8 cellular contexts compared by ENCODE assay signal in the genomic region with DNA sequence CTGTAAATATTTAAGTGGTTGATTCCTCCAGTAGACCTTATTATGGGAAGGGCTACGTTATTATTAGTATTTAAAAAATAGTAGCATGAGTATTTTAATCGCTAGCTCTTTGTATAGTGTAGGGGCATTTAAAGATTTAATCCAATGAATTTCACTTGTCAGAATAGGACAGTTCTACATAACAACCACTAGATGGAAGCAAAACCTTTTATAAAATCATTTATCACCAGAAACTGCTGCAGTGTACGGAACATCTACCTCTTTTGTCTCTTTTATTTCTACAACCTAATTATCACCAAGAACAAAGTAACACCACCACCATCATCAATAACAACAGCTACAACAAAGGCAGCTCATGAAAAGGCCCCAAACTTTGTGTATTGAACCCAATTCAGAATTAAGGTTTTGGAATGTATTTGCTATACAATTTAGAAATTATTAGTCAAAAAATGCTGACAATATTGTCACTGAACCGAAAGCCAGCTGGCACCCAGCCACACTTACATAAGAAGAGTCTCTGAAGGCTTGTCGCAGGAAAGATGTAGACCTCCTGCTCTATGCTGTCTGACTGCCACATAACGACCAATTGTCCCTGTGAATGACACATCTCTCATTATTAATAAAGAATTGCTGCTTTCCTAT.
DNase-seq lines count a peak whose midpoint lies in the region; ATAC-seq, FAIRE-seq and TF ChIP-seq lines count a peak whose summit lies in the region.

No MANE protein-coding gene starts in this region.

- H2AFZ ChIP-seq in ACC112 (ENCODE audit: low read length, unreplicated experiment) = no peak overlapping the region

- ATAC-seq in GM19463 (IDR thresholded peaks at IDR 0.05; ENCODE audit: unreplicated experiment) = no peak

- H3K27me3 Mint-ChIP-seq in nephron progenitor cell (ENCODE audit: low read depth, poor library complexity) = no peaks in the 10 kb centered on the region
- peaks cover 28% of the 10 kb centered on the region for H3K27me3 Mint-ChIP-seq in activated T-helper 2 cell treated with anti-CD3 and anti-CD28 coated beads, Interferon-gamma antibody, Interleukin-2, Interleukin-4, amounts not matched to agents 10 μg/mL and 5 μg/mL and 100 μg/mL, durations not matched to agents 14 hours and 24 hours and 36 hours (ENCODE audit: low read depth)

- H3K4me1 Mint-ChIP-seq in nephron progenitor cell = peaks cover 22% of the 10 kb centered on the region
- peaks cover 21% of the 10 kb centered on the region for H3K4me1 Mint-ChIP-seq in activated T-helper 2 cell treated with anti-CD3 and anti-CD28 coated beads, Interferon-gamma antibody, Interleukin-2, Interleukin-4, amounts not matched to agents 10 μg/mL and 5 μg/mL and 100 μg/mL, durations not matched to agents 14 hours and 24 hours and 36 hours (ENCODE audit: low read depth)

- peak; percentile 52 for TF ChIP-seq CTCF in GM13977 (IDR thresholded peaks at IDR 0.05; ENCODE audit: extremely low read depth, insufficient read depth, missing control alignments)
- TF ChIP-seq CTCF in nephron progenitor cell (IDR thresholded peaks at IDR 0.05) = peak; percentile 71

- peak; percentile 37 for DNase-seq in GM13977 (ENCODE audit: low spot score)
- DNase-seq in KBM-7 = peak; percentile 55
- DNase-seq in OCI-M1 (lab: John Stamatoyannopoulos, UW) = peak; percentile 46
- DNase-seq in nephron progenitor cell = no peak
- no peak for DNase-seq in activated T-helper 2 cell treated with anti-CD3 and anti-CD28 coated beads, Interferon-gamma antibody, Interleukin-2, Interleukin-4, amounts not matched to agents 10 μg/mL and 5 μg/mL and 100 μg/mL, durations not matched to agents 14 hours and 24 hours and 36 hours (ENCODE audit: low spot score)

- no peaks in the 10 kb centered on the region for H3K79me2 ChIP-seq in ACC112 (ENCODE audit: control insufficient read depth, insufficient read depth, low read length, unreplicated experiment)

- no peak overlapping the region for H3K4me3 Mint-ChIP-seq in nephron progenitor cell
- no peak overlapping the region for H3K4me3 Mint-ChIP-seq in activated T-helper 2 cell treated with anti-CD3 and anti-CD28 coated beads, Interferon-gamma antibody, Interleukin-2, Interleukin-4, amounts not matched to agents 10 μg/mL and 5 μg/mL and 100 μg/mL, durations not matched to agents 14 hours and 24 hours and 36 hours (ENCODE audit: low read depth)

- no peak overlapping the region for H3K27ac Mint-ChIP-seq in nephron progenitor cell
- no peak overlapping the region for H3K27ac Mint-ChIP-seq in activated T-helper 2 cell treated with anti-CD3 and anti-CD28 coated beads, Interferon-gamma antibody, Interleukin-2, Interleukin-4, amounts not matched to agents 10 μg/mL and 5 μg/mL and 100 μg/mL, durations not matched to agents 14 hours and 24 hours and 36 hours

- in situ Hi-C loops in GM13977 (cut with MboI; ENCODE audit: low pct_unique_long_range_greater_than_20kb, low sequenced_read_pairs, unreplicated experiment) (loop anchor here (25.0 kb wide), 1 partner anchor 1210 kb away; no protein-coding TSS in a partner anchor), KBM-7 (cut with MboI; ENCODE audit: low pct_unique_long_range_greater_than_20kb, low sequenced_read_pairs) (loop anchor here (25.0 kb wide), 1 partner anchor 1185 kb away; no protein-coding TSS in a partner anchor)

- no peaks in the 10 kb centered on the region for H3K36me3 ChIP-seq in ACC112 (ENCODE audit: insufficient read depth, low read length)

- H3K36me3 Mint-ChIP-seq in nephron progenitor cell (ENCODE audit: low read depth) = no peaks in the 10 kb centered on the region
- H3K36me3 Mint-ChIP-seq in activated T-helper 2 cell treated with anti-CD3 and anti-CD28 coated beads, Interferon-gamma antibody, Interleukin-2, Interleukin-4, amounts not matched to agents 10 μg/mL and 5 μg/mL and 100 μg/mL, durations not matched to agents 14 hours and 24 hours and 36 hours (ENCODE audit: low read depth) = peaks cover 5% of the 10 kb centered on the region

- no peaks in the 10 kb centered on the region for H3K9me3 Mint-ChIP-seq in nephron progenitor cell
- H3K9me3 Mint-ChIP-seq in activated T-helper 2 cell treated with anti-CD3 and anti-CD28 coated beads, Interferon-gamma antibody, Interleukin-2, Interleukin-4, amounts not matched to agents 10 μg/mL and 5 μg/mL and 100 μg/mL, durations not matched to agents 14 hours and 24 hours and 36 hours = peaks cover 6% of the 10 kb centered on the region

- peaks cover 30% of the 10 kb centered on the region for H3K4me1 ChIP-seq in ACC112 (ENCODE audit: control insufficient read depth, insufficient read depth, low read length, unreplicated experiment)

- no peak overlapping the region for H3K27ac ChIP-seq in ACC112 (ENCODE audit: low read depth, low read length)

- FAIRE-seq in endometrium (lab: Jason Lieb, UNC) = peak; percentile 84

- H3K27me3 ChIP-seq in ACC112 (ENCODE audit: insufficient read depth, low read length) = 0 out of 2 replicates have a peak, but pooled peaks cover 4% of the 10 kb centered on the region

- intact Hi-C loops in activated T-helper 2 cell treated with anti-CD3 and anti-CD28 coated beads, Interferon-gamma antibody, Interleukin-2, Interleukin-4, amounts not matched to agents 10 μg/mL and 5 μg/mL and 100 μg/mL, durations not matched to agents 14 hours and 24 hours and 36 hours (cut with micrococcal nuclease) = loop anchor here (2.0 to 10.0 kb wide), 4 partner anchors 275 to 1417 kb away; a partner anchor contains a TSS

- peak overlapping the region; percentile 73 for H3K4me3 ChIP-seq in ACC112 (ENCODE audit: low read depth, low read length)

Comparison
In these comparisons a context has a peak if more than half of its experiments do, and no peak if none do; other contexts are left out.
1. DNase-seq: peak in GM13977 (single experiment), KBM-7 (single experiment) and OCI-M1 (single experiment); none in nephron progenitor cell (single experiment) and activated T-helper 2 cell treated with anti-CD3 and anti-CD28 coated beads, Interferon-gamma antibody, Interleukin-2, Interleukin-4, amounts not matched to agents 10 μg/mL and 5 μg/mL and 100 μg/mL, durations not matched to agents 14 hours and 24 hours and 36 hours (single experiment).